In genomic region chr20:51059862-51060261, GRCh38 we compare ENCODE assay signal across 25 cellular contexts. TPM values are rescaled to one million over a fixed set of nuclear protein-coding genes. Genes with fewer than 3 reads are reported as not detected.
DNase-seq lines count a peak whose midpoint lies in the region; ATAC-seq, FAIRE-seq and TF ChIP-seq lines count a peak whose summit lies in the region.
"Had no signal": no experiment of that assay in that cellular context is flagged by ENCODE, and none has a peak within 500 bp of the region (broad histone marks: within the 10 kb centered on the region; RNA-seq: fewer than 3 reads in every experiment).

No MANE protein-coding gene starts in this region.

- H2AFZ ChIP-seq in neuronal stem cell (ENCODE audit: low read length) = peak overlapping the region; percentile 25
- H2AFZ ChIP-seq: hepatocyte had no signal

- no CpG with 5 or more reads among the region's 1 CpG for WGBS in neuronal stem cell (ENCODE audit: extremely low coverage in 2 of 2, insufficient read length in 2 of 2, insufficient replicate concordance in 1 of 2), 2 donors

- H2BK12ac ChIP-seq in neuronal stem cell (ENCODE audit: low read length) = no peak overlapping the region

- POLR2A ChIA-PET in activated CD4-positive, alpha-beta T cell treated with anti-CD3 and anti-CD28 coated beads, Interleukin-2, amount 10 ng/mL, durations not matched to agents 7 days and 5 days (lab: Charles Lee) = no interaction called here

- H3K27me3 ChIP-seq in brain microvascular endothelial cell (replicated peaks) (peaks cover 3% of the 10 kb centered on the region), neuronal stem cell (ENCODE audit: control insufficient read depth in 3 of 3, insufficient read depth in 3 of 3, low read depth in 1 of 3, low read length in 3 of 3) (peaks cover 0 to 7% (median 0%) of the 10 kb centered on the region in 3 experiments)

- no peak overlapping the region for H4K8ac ChIP-seq in neuronal stem cell (ENCODE audit: low read depth, low read length)

- TF ChIP-seq POLR2A in GM12892 (IDR thresholded peaks at IDR 0.05; ENCODE audit: low read depth, low read length) = no peak

- peaks cover 3 to 15% of the 10 kb centered on the region in 2 donors for H3K4me1 ChIP-seq in neuronal stem cell (ENCODE audit: control insufficient read depth in 2 of 2, insufficient read depth in 1 of 2, low read depth in 1 of 2, low read length in 2 of 2)
- H3K4me1 ChIP-seq: tibial nerve had no signal

- no peak overlapping the region for H2AK5ac ChIP-seq in neuronal stem cell (ENCODE audit: low read depth, low read length)

- H2BK120ac ChIP-seq in neuronal stem cell (ENCODE audit: low read depth, low read length) = no peak overlapping the region

- no peak overlapping the region for H2BK5ac ChIP-seq in neuronal stem cell (ENCODE audit: low read length)

- no peak overlapping the region for H4K91ac ChIP-seq in neuronal stem cell (ENCODE audit: low read depth, low read length, poor library complexity)

- no peak overlapping the region for H3K9ac ChIP-seq in neuronal stem cell (ENCODE audit: low read depth, low read length, poor library complexity)

- no peak overlapping the region for H3K4ac ChIP-seq in neuronal stem cell (ENCODE audit: low read length)

- DNase-seq in activated CD4-positive, alpha-beta T cell treated with anti-CD3 and anti-CD28 coated beads for 48 hours = peak; percentile 17
- no peak for DNase-seq in activated CD4-positive, alpha-beta T cell treated with anti-CD3 and anti-CD28 coated beads, Interleukin-2, amount 10 ng/mL, durations not matched to agents 7 days and 5 days
- DNase-seq in HTR-8/SVneo (ENCODE audit: insufficient read length, low spot score) (no peak), brain microvascular endothelial cell (peak; percentile 45), neuronal stem cell (ENCODE audit: low spot score) (no peak), GM12892 (ENCODE audit: insufficient read length) (no peak), D721Med (ENCODE audit: insufficient read length, low spot score) (no peak)
- DNase-seq: 8988T; activated naive CD4-positive, alpha-beta T cell treated with anti-CD3 and anti-CD28 coated beads, Interleukin-2, amount 10 ng/mL, durations not matched to agents 7 days and 5 days; AML-193; anterior cingulate cortex; dorsolateral prefrontal cortex; foreskin melanocyte; left ventricle myocardium superior; NCI-H510A treated with DMSO at 0.1 percent for 48 hours; stimulated activated CD4-positive, alpha-beta T cell treated with anti-CD3 and anti-CD28 coated beads, Interleukin-4, amount 100 ng/mL, for 1 hour; stimulated activated naive CD4-positive, alpha-beta T cell treated with Interleukin-2 at 50 U/mL for 16 hours; T-helper 2 cell; WERI-Rb-1 had no signal

- H3K4me2 ChIP-seq in neuronal stem cell (ENCODE audit: insufficient read depth, low read length, poor library complexity, severe bottlenecking) = no peak overlapping the region
- H3K4me2 ChIP-seq: hepatocyte had no signal

- ATAC-seq in HG03280 (IDR thresholded peaks at IDR 0.05; ENCODE audit: unreplicated experiment) = no peak
- ATAC-seq: left ventricle myocardium superior had no signal

- CTCF ChIA-PET in activated CD4-positive, alpha-beta T cell treated with anti-CD3 and anti-CD28 coated beads, Interleukin-2, amount 10 ng/mL, durations not matched to agents 7 days and 5 days (lab: Charles Lee) = no interaction called here

- H3K14ac ChIP-seq in neuronal stem cell (ENCODE audit: low read length) = no peak overlapping the region

- H3K9me3 Mint-ChIP-seq in activated CD4-positive, alpha-beta T cell treated with anti-CD3 and anti-CD28 coated beads, Interleukin-2, amount 10 ng/mL, durations not matched to agents 7 days and 5 days = no peaks in the 10 kb centered on the region
- H3K9me3 Mint-ChIP-seq: activated naive CD4-positive, alpha-beta T cell treated with anti-CD3 and anti-CD28 coated beads, Interleukin-2, amount 10 ng/mL, durations not matched to agents 7 days and 5 days; central memory CD8-positive, alpha-beta T cell had no signal

- H3K36me3 ChIP-seq in brain microvascular endothelial cell (replicated peaks) = no peaks in the 10 kb centered on the region
- no peaks in the 10 kb centered on the region for H3K36me3 ChIP-seq in neuronal stem cell (replicated peaks in 1 of 2; ENCODE audit: control insufficient read depth in 2 of 2, insufficient read depth in 2 of 2, low read length in 2 of 2)
- H3K36me3 ChIP-seq: neutrophil, tibial nerve, WERI-Rb-1 had no signal

- H3K18ac ChIP-seq in neuronal stem cell (ENCODE audit: low read length) = no peak overlapping the region

- no peak overlapping the region for H3K4me3 Mint-ChIP-seq in activated CD4-positive, alpha-beta T cell treated with anti-CD3 and anti-CD28 coated beads, Interleukin-2, amount 10 ng/mL, durations not matched to agents 7 days and 5 days
- H3K4me3 Mint-ChIP-seq: activated naive CD4-positive, alpha-beta T cell treated with anti-CD3 and anti-CD28 coated beads, Interleukin-2, amount 10 ng/mL, durations not matched to agents 7 days and 5 days; central memory CD8-positive, alpha-beta T cell had no signal

- FAIRE-seq in HTR-8/SVneo (lab: Jason Lieb, UNC) (peak; percentile 79), GM12892 (lab: Jason Lieb, UNC) (no peak), D721Med (lab: Jason Lieb, UNC) (no peak)
- FAIRE-seq: RCC 7860 had no signal

- H3K36me3 Mint-ChIP-seq in activated CD4-positive, alpha-beta T cell treated with anti-CD3 and anti-CD28 coated beads, Interleukin-2, amount 10 ng/mL, durations not matched to agents 7 days and 5 days (ENCODE audit: low read depth) = no peaks in the 10 kb centered on the region
- H3K36me3 Mint-ChIP-seq: activated naive CD4-positive, alpha-beta T cell treated with anti-CD3 and anti-CD28 coated beads, Interleukin-2, amount 10 ng/mL, durations not matched to agents 7 days and 5 days had no signal

- TF ChIP-seq CTCF in brain microvascular endothelial cell (IDR thresholded peaks at IDR 0.05; ENCODE audit: low read depth, low read length, missing control alignments) (no peak), D721Med (IDR thresholded peaks at IDR 0.05; ENCODE audit: insufficient read depth, missing control alignments) (no peak)

- no peak overlapping the region for H2BK15ac ChIP-seq in neuronal stem cell (ENCODE audit: low read length)

- no peaks in the 10 kb centered on the region for H3K79me1 ChIP-seq in neuronal stem cell (ENCODE audit: low read depth, low read length)

- no peak overlapping the region for H3K23ac ChIP-seq in neuronal stem cell (ENCODE audit: low read depth, low read length, poor library complexity)

- H3K9me3 ChIP-seq in neuronal stem cell (replicated peaks in 1 of 2; ENCODE audit: control insufficient read depth in 2 of 2, insufficient read depth in 1 of 2, low read depth in 1 of 2, low read length in 2 of 2) = peaks cover 0 to 5% of the 10 kb centered on the region in 2 donors
- H3K9me3 ChIP-seq: neutrophil had no signal

- in situ Hi-C loops in brain microvascular endothelial cell (cut with HindIII; ENCODE audit: low pct_ligation_motif_present, low sequenced_read_pairs) = no loop called here

- H3K27me3 Mint-ChIP-seq in activated CD4-positive, alpha-beta T cell treated with anti-CD3 and anti-CD28 coated beads, Interleukin-2, amount 10 ng/mL, durations not matched to agents 7 days and 5 days = peaks cover 5% of the 10 kb centered on the region

- no peaks in the 10 kb centered on the region for H3K4me1 Mint-ChIP-seq in activated CD4-positive, alpha-beta T cell treated with anti-CD3 and anti-CD28 coated beads, Interleukin-2, amount 10 ng/mL, durations not matched to agents 7 days and 5 days
- H3K4me1 Mint-ChIP-seq: activated naive CD4-positive, alpha-beta T cell treated with anti-CD3 and anti-CD28 coated beads, Interleukin-2, amount 10 ng/mL, durations not matched to agents 7 days and 5 days; central memory CD8-positive, alpha-beta T cell had no signal

- H3K4me3 ChIP-seq in brain microvascular endothelial cell (ENCODE audit: low read depth, low read length) (no peak overlapping the region), neuronal stem cell (ENCODE audit: low read length in 2 of 2) (no peak overlapping the region)
- H3K4me3 ChIP-seq: dorsolateral prefrontal cortex, hepatocyte, tibial nerve had no signal

- H3K27ac ChIP-seq in brain microvascular endothelial cell = no peak overlapping the region
- no peak overlapping the region for H3K27ac ChIP-seq in neuronal stem cell (replicated peaks; ENCODE audit: low read length)
- H3K27ac ChIP-seq: dorsolateral prefrontal cortex, hepatocyte, neutrophil, tibial nerve, WERI-Rb-1 had no signal

- no peak overlapping the region for H3K27ac Mint-ChIP-seq in activated CD4-positive, alpha-beta T cell treated with anti-CD3 and anti-CD28 coated beads, Interleukin-2, amount 10 ng/mL, durations not matched to agents 7 days and 5 days
- H3K27ac Mint-ChIP-seq: activated naive CD4-positive, alpha-beta T cell treated with anti-CD3 and anti-CD28 coated beads, Interleukin-2, amount 10 ng/mL, durations not matched to agents 7 days and 5 days had no signal

RNA-seq across cellular contexts. Expression of gene KCNG1, which starts 37.0 kb away (rescaled TPM):
- not detected for total RNA-seq in activated CD4-positive, alpha-beta T cell treated with anti-CD3 and anti-CD28 coated beads, Interleukin-2, amount 10 ng/mL, durations not matched to agents 7 days and 5 days
- 8.5 TPM for polyA plus RNA-seq in neuronal stem cell (2013, experiment 1 of 2)
- 8.4 TPM for polyA plus RNA-seq in neuronal stem cell (2013, experiment 2 of 2)
- not detected for polyA plus RNA-seq in GM12892 (2012; ENCODE audit: missing spikeins)

Comparison
In these comparisons a context has a peak if more than half of its experiments do, and no peak if none do; other contexts are left out.
1. DNase-seq: peak in activated CD4-positive, alpha-beta T cell treated with anti-CD3 and anti-CD28 coated beads for 48 hours (single experiment) and brain microvascular endothelial cell (single experiment); none in activated CD4-positive, alpha-beta T cell treated with anti-CD3 and anti-CD28 coated beads, Interleukin-2, amount 10 ng/mL, durations not matched to agents 7 days and 5 days (single experiment), HTR-8/SVneo (single experiment), neuronal stem cell (single experiment), GM12892 (single experiment) and D721Med (single experiment).